Comparison of ENCODE assay signal across 2 cellular contexts in the genomic region with DNA sequence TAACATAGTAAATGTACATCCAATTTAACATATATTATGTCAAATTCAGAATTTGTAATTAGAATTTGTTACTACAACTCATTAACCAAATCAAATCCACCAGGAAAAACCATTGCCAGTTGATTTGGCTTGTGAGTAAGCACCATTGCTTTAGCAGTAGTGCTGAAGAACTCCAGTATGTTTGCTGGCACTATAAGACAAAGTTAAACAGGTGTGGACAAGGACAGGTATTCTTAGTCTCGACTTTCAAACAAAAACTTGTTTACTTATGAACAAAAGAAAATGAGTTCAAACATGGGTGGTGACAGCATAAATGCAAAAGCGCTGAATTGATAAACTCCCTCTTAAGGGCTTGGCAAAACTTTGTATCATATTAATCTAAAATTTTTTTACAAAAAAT.
TF ChIP-seq lines count a peak whose summit lies in the region.

No MANE protein-coding gene starts in this region.

TF ChIP-seq in liver, 16 proteins besides CTCF, POLR2A, EP300 and RAD21 (continued from another document):
- TF ChIP-seq, protein P1, sequence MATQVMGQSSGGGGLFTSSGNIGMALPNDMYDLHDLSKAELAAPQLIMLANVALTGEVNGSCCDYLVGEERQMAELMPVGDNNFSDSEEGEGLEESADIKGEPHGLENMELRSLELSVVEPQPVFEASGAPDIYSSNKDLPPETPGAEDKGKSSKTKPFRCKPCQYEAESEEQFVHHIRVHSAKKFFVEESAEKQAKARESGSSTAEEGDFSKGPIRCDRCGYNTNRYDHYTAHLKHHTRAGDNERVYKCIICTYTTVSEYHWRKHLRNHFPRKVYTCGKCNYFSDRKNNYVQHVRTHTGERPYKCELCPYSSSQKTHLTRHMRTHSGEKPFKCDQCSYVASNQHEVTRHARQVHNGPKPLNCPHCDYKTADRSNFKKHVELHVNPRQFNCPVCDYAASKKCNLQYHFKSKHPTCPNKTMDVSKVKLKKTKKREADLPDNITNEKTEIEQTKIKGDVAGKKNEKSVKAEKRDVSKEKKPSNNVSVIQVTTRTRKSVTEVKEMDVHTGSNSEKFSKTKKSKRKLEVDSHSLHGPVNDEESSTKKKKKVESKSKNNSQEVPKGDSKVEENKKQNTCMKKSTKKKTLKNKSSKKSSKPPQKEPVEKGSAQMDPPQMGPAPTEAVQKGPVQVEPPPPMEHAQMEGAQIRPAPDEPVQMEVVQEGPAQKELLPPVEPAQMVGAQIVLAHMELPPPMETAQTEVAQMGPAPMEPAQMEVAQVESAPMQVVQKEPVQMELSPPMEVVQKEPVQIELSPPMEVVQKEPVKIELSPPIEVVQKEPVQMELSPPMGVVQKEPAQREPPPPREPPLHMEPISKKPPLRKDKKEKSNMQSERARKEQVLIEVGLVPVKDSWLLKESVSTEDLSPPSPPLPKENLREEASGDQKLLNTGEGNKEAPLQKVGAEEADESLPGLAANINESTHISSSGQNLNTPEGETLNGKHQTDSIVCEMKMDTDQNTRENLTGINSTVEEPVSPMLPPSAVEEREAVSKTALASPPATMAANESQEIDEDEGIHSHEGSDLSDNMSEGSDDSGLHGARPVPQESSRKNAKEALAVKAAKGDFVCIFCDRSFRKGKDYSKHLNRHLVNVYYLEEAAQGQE (IDR thresholded peaks at IDR 0.05): no peak
- TF ChIP-seq, protein P2, sequence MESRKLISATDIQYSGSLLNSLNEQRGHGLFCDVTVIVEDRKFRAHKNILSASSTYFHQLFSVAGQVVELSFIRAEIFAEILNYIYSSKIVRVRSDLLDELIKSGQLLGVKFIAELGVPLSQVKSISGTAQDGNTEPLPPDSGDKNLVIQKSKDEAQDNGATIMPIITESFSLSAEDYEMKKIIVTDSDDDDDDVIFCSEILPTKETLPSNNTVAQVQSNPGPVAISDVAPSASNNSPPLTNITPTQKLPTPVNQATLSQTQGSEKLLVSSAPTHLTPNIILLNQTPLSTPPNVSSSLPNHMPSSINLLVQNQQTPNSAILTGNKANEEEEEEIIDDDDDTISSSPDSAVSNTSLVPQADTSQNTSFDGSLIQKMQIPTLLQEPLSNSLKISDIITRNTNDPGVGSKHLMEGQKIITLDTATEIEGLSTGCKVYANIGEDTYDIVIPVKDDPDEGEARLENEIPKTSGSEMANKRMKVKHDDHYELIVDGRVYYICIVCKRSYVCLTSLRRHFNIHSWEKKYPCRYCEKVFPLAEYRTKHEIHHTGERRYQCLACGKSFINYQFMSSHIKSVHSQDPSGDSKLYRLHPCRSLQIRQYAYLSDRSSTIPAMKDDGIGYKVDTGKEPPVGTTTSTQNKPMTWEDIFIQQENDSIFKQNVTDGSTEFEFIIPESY (IDR thresholded peaks at IDR 0.05): no peak

TF ChIP-seq in HepG2, 621 proteins besides CTCF, POLR2A, EP300 and RAD21 (continued from another document):
- TF ChIP-seq, protein P3, sequence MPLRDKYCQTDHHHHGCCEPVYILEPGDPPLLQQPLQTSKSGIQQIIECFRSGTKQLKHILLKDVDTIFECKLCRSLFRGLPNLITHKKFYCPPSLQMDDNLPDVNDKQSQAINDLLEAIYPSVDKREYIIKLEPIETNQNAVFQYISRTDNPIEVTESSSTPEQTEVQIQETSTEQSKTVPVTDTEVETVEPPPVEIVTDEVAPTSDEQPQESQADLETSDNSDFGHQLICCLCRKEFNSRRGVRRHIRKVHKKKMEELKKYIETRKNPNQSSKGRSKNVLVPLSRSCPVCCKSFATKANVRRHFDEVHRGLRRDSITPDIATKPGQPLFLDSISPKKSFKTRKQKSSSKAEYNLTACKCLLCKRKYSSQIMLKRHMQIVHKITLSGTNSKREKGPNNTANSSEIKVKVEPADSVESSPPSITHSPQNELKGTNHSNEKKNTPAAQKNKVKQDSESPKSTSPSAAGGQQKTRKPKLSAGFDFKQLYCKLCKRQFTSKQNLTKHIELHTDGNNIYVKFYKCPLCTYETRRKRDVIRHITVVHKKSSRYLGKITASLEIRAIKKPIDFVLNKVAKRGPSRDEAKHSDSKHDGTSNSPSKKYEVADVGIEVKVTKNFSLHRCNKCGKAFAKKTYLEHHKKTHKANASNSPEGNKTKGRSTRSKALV (CRISPR knock-in tag; IDR thresholded peaks at IDR 0.05): no peak
- TF ChIP-seq REL (CRISPR knock-in tag; conservative IDR thresholded peaks at IDR 0.05): no peak
- TF ChIP-seq, protein P4, sequence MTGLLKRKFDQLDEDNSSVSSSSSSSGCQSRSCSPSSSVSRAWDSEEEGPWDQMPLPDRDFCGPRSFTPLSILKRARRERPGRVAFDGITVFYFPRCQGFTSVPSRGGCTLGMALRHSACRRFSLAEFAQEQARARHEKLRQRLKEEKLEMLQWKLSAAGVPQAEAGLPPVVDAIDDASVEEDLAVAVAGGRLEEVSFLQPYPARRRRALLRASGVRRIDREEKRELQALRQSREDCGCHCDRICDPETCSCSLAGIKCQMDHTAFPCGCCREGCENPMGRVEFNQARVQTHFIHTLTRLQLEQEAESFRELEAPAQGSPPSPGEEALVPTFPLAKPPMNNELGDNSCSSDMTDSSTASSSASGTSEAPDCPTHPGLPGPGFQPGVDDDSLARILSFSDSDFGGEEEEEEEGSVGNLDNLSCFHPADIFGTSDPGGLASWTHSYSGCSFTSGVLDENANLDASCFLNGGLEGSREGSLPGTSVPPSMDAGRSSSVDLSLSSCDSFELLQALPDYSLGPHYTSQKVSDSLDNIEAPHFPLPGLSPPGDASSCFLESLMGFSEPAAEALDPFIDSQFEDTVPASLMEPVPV (CRISPR knock-in tag; IDR thresholded peaks at IDR 0.05): no peak
